ENCODE assay signal across 8 cellular contexts in the genomic region with DNA sequence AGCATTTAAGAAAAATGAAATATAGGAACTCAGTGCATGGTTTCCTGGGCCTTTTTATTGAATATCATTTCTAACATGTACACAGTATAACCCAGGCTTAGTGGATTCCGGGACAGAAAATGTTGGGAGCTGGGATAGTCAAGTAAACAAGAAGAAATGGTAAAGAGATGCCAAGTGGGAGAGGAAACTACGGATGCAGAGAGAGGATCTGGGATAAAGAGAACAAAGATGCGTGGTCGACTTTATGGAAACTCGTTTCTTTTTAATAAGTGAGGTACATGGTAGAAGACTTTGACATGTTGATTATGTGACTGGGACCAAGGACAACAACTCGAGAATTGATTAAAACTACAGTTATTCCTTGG. TPM values are rescaled to one million over a fixed set of nuclear protein-coding genes. Genes with fewer than 3 reads are reported as not detected.
DNase-seq lines count a peak whose midpoint lies in the region; ATAC-seq, FAIRE-seq and TF ChIP-seq lines count a peak whose summit lies in the region.

No MANE protein-coding gene starts in this region.

- H3K27me3 Mint-ChIP-seq in activated CD4-positive, alpha-beta memory T cell treated with anti-CD3 and anti-CD28 coated beads for 36 hours = peaks cover 17% of the 10 kb centered on the region

- CTCF ChIA-PET in activated CD4-positive, alpha-beta memory T cell treated with anti-CD3 and anti-CD28 coated beads for 36 hours (lab: Charles Lee) = interaction anchor here (0.7 kb wide), 1 partner anchor 50 kb away, joined by 3 read pairs; no protein-coding TSS in a partner anchor

- TF ChIP-seq CTCF in HFF-Myc (IDR thresholded peaks at IDR 0.05; ENCODE audit: low read depth, low read length, missing control alignments) (no peak), hepatocyte (IDR thresholded peaks at IDR 0.05; ENCODE audit: poor library complexity) (no peak)

- peak overlapping the region; percentile 81 for H3K4me3 Mint-ChIP-seq in activated CD4-positive, alpha-beta memory T cell treated with anti-CD3 and anti-CD28 coated beads for 36 hours

- H3K9me3 Mint-ChIP-seq in activated CD4-positive, alpha-beta memory T cell treated with anti-CD3 and anti-CD28 coated beads for 36 hours = no peaks in the 10 kb centered on the region

- peak overlapping the region; percentile 56 for H3K27ac Mint-ChIP-seq in activated CD4-positive, alpha-beta memory T cell treated with anti-CD3 and anti-CD28 coated beads for 36 hours

- H3K27ac ChIP-seq in hepatocyte (peak overlapping the region; percentile 78), small intestine (ENCODE audit: low read depth in 1 of 2, low read length in 1 of 2) (peak overlapping the region in 1 of 2 donors; percentile 89)

- H3K36me3 ChIP-seq in hepatocyte (replicated peaks; ENCODE audit: insufficient read depth, low read depth) (no peaks in the 10 kb centered on the region), small intestine (ENCODE audit: control insufficient read depth in 2 of 2, insufficient read depth in 2 of 2, low read length in 2 of 2) (no peaks in the 10 kb centered on the region)

- no peak for FAIRE-seq in small intestine (lab: Jason Lieb, UNC)

- H3K4me1 Mint-ChIP-seq in activated CD4-positive, alpha-beta memory T cell treated with anti-CD3 and anti-CD28 coated beads for 36 hours (ENCODE audit: low read depth) = peaks cover 21% of the 10 kb centered on the region

- ATAC-seq in HG03025 (IDR thresholded peaks at IDR 0.05; ENCODE audit: low FRiP score, unreplicated experiment) (no peak), HG03039 (IDR thresholded peaks at IDR 0.05; ENCODE audit: unreplicated experiment) (no peak)

- H3K4me1 ChIP-seq in hepatocyte (ENCODE audit: insufficient read depth) (peaks cover 10% of the 10 kb centered on the region), small intestine (ENCODE audit: control insufficient read depth in 2 of 2, insufficient read depth in 1 of 2, low read depth in 1 of 2, low read length in 1 of 2) (peaks cover 3% of the 10 kb centered on the region in 2 donors)

- H3K4me3 ChIP-seq in HFF-Myc (replicated peaks; ENCODE audit: low read depth, low read length) (peak overlapping the region; percentile 79), hepatocyte (peak overlapping the region; percentile 97), small intestine (ENCODE audit: low read depth in 1 of 2, low read length in 2 of 2) (peak overlapping the region; percentile 54 to 62)

- H3K9me3 ChIP-seq in hepatocyte (ENCODE audit: low read depth) (no peaks in the 10 kb centered on the region), small intestine (ENCODE audit: control insufficient read depth, low read depth) (no peaks in the 10 kb centered on the region)

- H4K20me1 ChIP-seq in hepatocyte (ENCODE audit: insufficient read depth, poor library complexity, severe bottlenecking) = no peaks in the 10 kb centered on the region

- no peak for DNase-seq in HFF-Myc (ENCODE audit: extremely low read depth, low read depth)
- DNase-seq in activated CD4-positive, alpha-beta memory T cell treated with anti-CD3 and anti-CD28 coated beads for 36 hours = no peak
- no peak for DNase-seq in hepatocyte (ENCODE audit: low spot score)
- no peak for DNase-seq in small intestine
- DNase-seq in NCI-H1092 treated with DMSO at 0.1 percent for 48 hours (lab: John Stamatoyannopoulos, UW) = no peak
- no peak for DNase-seq in stimulated activated CD4-positive, alpha-beta T cell treated with anti-CD3 and anti-CD28 coated beads, Interleukin-2, amount 100 ng/mL, for 48 hours

- H3K79me2 ChIP-seq in hepatocyte = no peaks in the 10 kb centered on the region

- no peaks in the 10 kb centered on the region for H3K36me3 Mint-ChIP-seq in activated CD4-positive, alpha-beta memory T cell treated with anti-CD3 and anti-CD28 coated beads for 36 hours

- peak overlapping the region; percentile 97 for H3K4me2 ChIP-seq in hepatocyte

- intact Hi-C loops in activated CD4-positive, alpha-beta memory T cell treated with anti-CD3 and anti-CD28 coated beads for 36 hours (cut with micrococcal nuclease) = loop anchor here (1.0 to 5.0 kb wide), 3 partner anchors 13 to 294 kb away; a partner anchor contains a TSS

- 89% methylated on average over 6 of the region's 6 CpGs for WGBS in hepatocyte (ENCODE audit: low lambda C conversion rate, missing lambda C conversion rate)
- 71 to 85% (median 72%) methylated on average over 6 of the region's 6 CpGs for WGBS in small intestine, 3 donors

- POLR2A ChIA-PET in activated CD4-positive, alpha-beta memory T cell treated with anti-CD3 and anti-CD28 coated beads for 36 hours (lab: Charles Lee) = no interaction called here

- peaks cover 27% of the 10 kb centered on the region for H3K27me3 ChIP-seq in hepatocyte
- peaks cover 4 to 5% of the 10 kb centered on the region in 2 donors for H3K27me3 ChIP-seq in small intestine (ENCODE audit: control insufficient read depth in 2 of 2, insufficient read depth in 2 of 2, low read length in 2 of 2)

- H2AFZ ChIP-seq in hepatocyte = peak overlapping the region; percentile 95

- no peaks in the 10 kb centered on the region for H3K9me2 ChIP-seq in hepatocyte (replicated peaks; ENCODE audit: insufficient read depth)

RNA-seq across cellular contexts. Expression of a gene that starts 1.2 kb away (rescaled TPM):
- under 1 TPM; 0.21 to 0.27 TPM for total RNA-seq in activated CD4-positive, alpha-beta memory T cell treated with anti-CD3 and anti-CD28 coated beads for 36 hours
- 5.3 and 7.0 TPM in 2 replicates for total RNA-seq in hepatocyte
- 2.7 and 2.9 TPM in 2 replicates for polyA plus RNA-seq in hepatocyte
- polyA plus RNA-seq in small intestine = 1 to 10 TPM in 1 of 3 donors, under 1 TPM in 1, not detected in 1; 0.54 to 3.3 TPM

RNA-seq across cellular contexts. Expression of a gene that starts 12.7 kb away (rescaled TPM):
- total RNA-seq in activated CD4-positive, alpha-beta memory T cell treated with anti-CD3 and anti-CD28 coated beads for 36 hours = 10 to 100 TPM; 34.5 to 36.4 TPM
- 36.4 and 38.2 TPM in 2 replicates for total RNA-seq in hepatocyte
- polyA plus RNA-seq in hepatocyte (45.9 and 50.7 TPM in 2 replicates), small intestine (10 to 100 TPM; 12.4 to 19.9 (median 13.0) TPM)
